Comparison of ENCODE assay signal across 19 cellular contexts in genomic region chr10:19634163-19634562, GRCh38.
"Had no signal": no experiment of that assay in that cellular context is flagged by ENCODE, and none has a peak within 500 bp of the region (broad histone marks: within the 10 kb centered on the region; RNA-seq: fewer than 3 reads in every experiment).

No MANE protein-coding gene starts in this region.

- H3K4me1 ChIP-seq: foreskin keratinocyte had no signal

- H3K9me3 ChIP-seq: esophagus muscularis mucosa, gastroesophageal sphincter, left lung, lower lobe of right lung, mucosa of descending colon had no signal

- H3K4me3 ChIP-seq: coronary artery, dorsolateral prefrontal cortex, esophagus muscularis mucosa, gastroesophageal sphincter, heart right ventricle, left lung, lower lobe of right lung, mucosa of descending colon had no signal

- H3K4me3 Mint-ChIP-seq: mesothelial cell of epicardium had no signal

- ATAC-seq: foreskin keratinocyte, gastroesophageal sphincter, heart right ventricle, left cardiac atrium, left lung, left ventricle myocardium superior, lower lobe of right lung, mucosa of descending colon had no signal

- H3K36me3 Mint-ChIP-seq: mesothelial cell of epicardium had no signal

- H3K27ac ChIP-seq: dorsolateral prefrontal cortex, esophagus muscularis mucosa, foreskin keratinocyte, gastroesophageal sphincter, heart right ventricle, left lung, lower lobe of right lung had no signal

- H3K36me3 ChIP-seq: esophagus muscularis mucosa, gastroesophageal sphincter, heart right ventricle, left lung, lower lobe of right lung had no signal

- DNase-seq: dermis blood vessel endothelial cell; dorsolateral prefrontal cortex; effector CD4-positive, alpha-beta T cell; effector memory CD4-positive, alpha-beta T cell; foreskin keratinocyte; heart right ventricle; hippocampal formation; islet precursor cell; kidney; left cardiac atrium; left lung; left ventricle myocardium superior; lower lobe of right lung; mesenchymal stem cell; mucosa of descending colon had no signal

- H3K27me3 ChIP-seq: dorsolateral prefrontal cortex, esophagus muscularis mucosa, foreskin keratinocyte, gastroesophageal sphincter, heart right ventricle, left lung had no signal

- H3K27ac Mint-ChIP-seq: mesothelial cell of epicardium had no signal
